In genomic region chr4:127732623-127733199, GRCh38 we compare ENCODE assay signal across 8 cellular contexts. TPM values are rescaled to one million over a fixed set of nuclear protein-coding genes. Genes with fewer than 3 reads are reported as not detected.
DNase-seq lines count a peak whose midpoint lies in the region; ATAC-seq and TF ChIP-seq lines count a peak whose summit lies in the region.

No MANE protein-coding gene starts in this region.

- no peaks in the 10 kb centered on the region for H3K36me3 ChIP-seq in lower lobe of right lung

- H3K4me3 ChIP-seq in lower lobe of right lung = no peak overlapping the region

- H3K27ac ChIP-seq in lower lobe of right lung = no peak overlapping the region

- TF ChIP-seq CTCF in lower lobe of right lung (IDR thresholded peaks at IDR 0.05) = peak; percentile 60

- peak; percentile 91 for ATAC-seq in GM18861 (IDR thresholded peaks at IDR 0.05; ENCODE audit: unreplicated experiment)
- ATAC-seq in HG03175 (IDR thresholded peaks at IDR 0.05; ENCODE audit: unreplicated experiment) = peak; percentile 88
- ATAC-seq in lower lobe of right lung = no peak

- no peak overlapping the region for H3K4me3 Mint-ChIP-seq in activated CD4-positive, alpha-beta T cell treated with anti-CD3 and anti-CD28 coated beads, Interleukin-2, amount 10 ng/mL, durations not matched to agents 24 days and 14 days

- DNase-seq in AG20443 (ENCODE audit: low spot score) = peak; percentile 45
- DNase-seq in NCI-H2227 (lab: John Stamatoyannopoulos, UW; ENCODE audit: unreplicated experiment) = peak; percentile 53
- DNase-seq in cerebellar cortex (ENCODE audit: low spot score) = peak; percentile 52
- DNase-seq in lower lobe of right lung = no peak
- DNase-seq in activated CD4-positive, alpha-beta T cell treated with anti-CD3 and anti-CD28 coated beads, Interleukin-2, amount 10 ng/mL, durations not matched to agents 24 days and 14 days = no peak
- DNase-seq in T-helper 1 cell = no peak

- H3K27me3 ChIP-seq in lower lobe of right lung (ENCODE audit: low read depth) = no peaks in the 10 kb centered on the region

- H3K9me3 Mint-ChIP-seq in activated CD4-positive, alpha-beta T cell treated with anti-CD3 and anti-CD28 coated beads, Interleukin-2, amount 10 ng/mL, durations not matched to agents 24 days and 14 days = no peaks in the 10 kb centered on the region

- H3K27ac Mint-ChIP-seq in activated CD4-positive, alpha-beta T cell treated with anti-CD3 and anti-CD28 coated beads, Interleukin-2, amount 10 ng/mL, durations not matched to agents 24 days and 14 days = no peak overlapping the region

- intact Hi-C loops in lower lobe of right lung (cut with DNase I) = loop anchor here (5.0 kb wide), 1 partner anchor 125 kb away; no protein-coding TSS in a partner anchor
- intact Hi-C loops in activated CD4-positive, alpha-beta T cell treated with anti-CD3 and anti-CD28 coated beads, Interleukin-2, amount 10 ng/mL, durations not matched to agents 24 days and 14 days (cut with micrococcal nuclease) = loop anchor here (1.0 kb wide), 1 partner anchor 127 kb away; no protein-coding TSS in a partner anchor

- no peaks in the 10 kb centered on the region for H3K9me3 ChIP-seq in lower lobe of right lung

- H3K4me1 Mint-ChIP-seq in activated CD4-positive, alpha-beta T cell treated with anti-CD3 and anti-CD28 coated beads, Interleukin-2, amount 10 ng/mL, durations not matched to agents 24 days and 14 days = no peaks in the 10 kb centered on the region

- no peaks in the 10 kb centered on the region for H3K36me3 Mint-ChIP-seq in activated CD4-positive, alpha-beta T cell treated with anti-CD3 and anti-CD28 coated beads, Interleukin-2, amount 10 ng/mL, durations not matched to agents 24 days and 14 days (ENCODE audit: low read depth)

- no peaks in the 10 kb centered on the region for H3K4me1 ChIP-seq in lower lobe of right lung

- H3K27me3 Mint-ChIP-seq in activated CD4-positive, alpha-beta T cell treated with anti-CD3 and anti-CD28 coated beads, Interleukin-2, amount 10 ng/mL, durations not matched to agents 24 days and 14 days = peaks cover 1% of the 10 kb centered on the region

RNA-seq across cellular contexts. Expression of gene SLC25A31, which starts 2.5 kb away (rescaled TPM):
- total RNA-seq in lower lobe of right lung = not detected
- total RNA-seq in activated CD4-positive, alpha-beta T cell treated with anti-CD3 and anti-CD28 coated beads, Interleukin-2, amount 10 ng/mL, durations not matched to agents 24 days and 14 days = not detected in 2 replicates

RNA-seq across cellular contexts. Expression of gene HSPA4L, which starts 49.4 kb away (rescaled TPM):
- 3.0 TPM for total RNA-seq in lower lobe of right lung
- total RNA-seq in activated CD4-positive, alpha-beta T cell treated with anti-CD3 and anti-CD28 coated beads, Interleukin-2, amount 10 ng/mL, durations not matched to agents 24 days and 14 days = 1.3 and 1.7 TPM in 2 replicates

Comparison
In these comparisons a context has a peak if more than half of its experiments do, and no peak if none do; other contexts are left out.
1. DNase-seq: peak in AG20443 (single experiment), NCI-H2227 (single experiment) and cerebellar cortex (single experiment); none in lower lobe of right lung (single experiment), activated CD4-positive, alpha-beta T cell treated with anti-CD3 and anti-CD28 coated beads, Interleukin-2, amount 10 ng/mL, durations not matched to agents 24 days and 14 days (single experiment) and T-helper 1 cell (0 of 5).
2. ATAC-seq: peak in GM18861 (single experiment) and HG03175 (single experiment); none in lower lobe of right lung (0 of 2).